In the genomic region with DNA sequence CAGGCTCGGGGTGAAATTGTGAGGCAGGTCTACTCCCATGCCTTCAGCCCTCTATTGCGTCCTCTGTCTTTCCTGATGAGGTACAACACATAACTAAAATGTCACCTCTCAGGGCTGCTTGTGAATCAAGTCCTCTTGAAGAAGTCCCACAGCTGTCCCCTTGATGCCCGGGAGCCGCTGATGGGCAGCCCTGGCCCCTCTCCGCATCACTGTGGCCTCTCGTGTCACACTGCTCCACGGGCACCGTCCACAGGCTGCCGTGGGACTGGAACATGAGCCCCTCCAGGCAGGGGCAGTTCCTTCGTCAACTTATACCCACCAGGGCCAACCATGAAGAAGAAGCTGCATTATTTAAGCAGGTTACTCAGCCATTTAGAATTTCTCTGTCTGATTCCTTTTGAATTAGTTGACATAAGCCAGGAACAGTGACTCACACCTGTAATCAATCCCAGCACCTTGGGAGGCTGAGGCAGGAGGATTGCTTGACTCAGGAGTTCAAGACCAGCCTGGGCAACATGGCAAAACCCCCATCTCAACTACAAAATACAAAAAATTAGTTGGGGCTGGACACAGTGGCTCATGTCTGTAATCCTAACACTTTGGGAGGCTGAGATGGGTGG, we compare ENCODE assay signal across 19 cellular contexts. TPM values are rescaled to one million over a fixed set of nuclear protein-coding genes. Genes with fewer than 3 reads are reported as not detected.
A peak's percentile ranks its signal among the peaks of the same experiment; 100 is the strongest.
DNase-seq lines count a peak whose midpoint lies in the region; ATAC-seq and TF ChIP-seq lines count a peak whose summit lies in the region.
"Had no signal": no experiment of that assay in that cellular context is flagged by ENCODE, and none has a peak within 500 bp of the region (broad histone marks: within the 10 kb centered on the region; RNA-seq: fewer than 3 reads in every experiment).

No MANE protein-coding gene starts in this region.

- no peak overlapping the region for H3K27ac ChIP-seq in esophagus muscularis mucosa (replicated peaks in 1 of 4)

- no peak overlapping the region for H3K4me3 Mint-ChIP-seq in HFFc6

- no peak overlapping the region for H3K4me3 ChIP-seq in epithelial cell of esophagus (ENCODE audit: low read length)
- H3K4me3 ChIP-seq in esophagus muscularis mucosa = no peak overlapping the region

- H3K4me1 ChIP-seq in esophagus muscularis mucosa = peaks cover 0 to 11% (median 6%) of the 10 kb centered on the region in 4 donors

- no peak overlapping the region for H3K27ac Mint-ChIP-seq in HFFc6
- H3K27ac Mint-ChIP-seq: CD14-positive monocyte had no signal

- WGBS in esophagus muscularis mucosa = 90% methylated on average over 10 of the region's 10 CpGs

- no peaks in the 10 kb centered on the region for H3K36me3 Mint-ChIP-seq in HFFc6 (ENCODE audit: low read depth)
- H3K36me3 Mint-ChIP-seq: CD14-positive monocyte had no signal

- intact Hi-C loops in posterior vena cava (cut with DNase I) = no loop called here
- intact Hi-C loops in esophagus muscularis mucosa (cut with DNase I) = no loop called here

- no peak for TF ChIP-seq EP300 in esophagus muscularis mucosa (IDR thresholded peaks at IDR 0.05)

- H3K4me1 Mint-ChIP-seq in HFFc6 (ENCODE audit: low read depth) = peaks cover 13% of the 10 kb centered on the region
- H3K4me1 Mint-ChIP-seq: CD14-positive monocyte had no signal

- TF ChIP-seq CTCF in HFFc6 (IDR thresholded peaks at IDR 0.05) (no peak), epithelial cell of esophagus (IDR thresholded peaks at IDR 0.05; ENCODE audit: insufficient read depth, low read depth, low read length, missing control alignments) (no peak), esophagus muscularis mucosa (IDR thresholded peaks at IDR 0.05) (no peak)

- ATAC-seq in GM21447 (IDR thresholded peaks at IDR 0.05; ENCODE audit: unreplicated experiment) = no peak
- no peak for ATAC-seq in HG03159 (IDR thresholded peaks at IDR 0.05; ENCODE audit: unreplicated experiment)

- peaks cover 0 to 62% (median 3%) of the 10 kb centered on the region in 4 donors for H3K27me3 ChIP-seq in esophagus muscularis mucosa

- DNase-seq in EL = peak; percentile 15
- DNase-seq in HFFc6 = peak; percentile 4
- peak; percentile 35 for DNase-seq in epithelial cell of esophagus (ENCODE audit: low read depth)
- DNase-seq in posterior vena cava (ENCODE audit: low spot score) = peak; percentile 36
- no peak for DNase-seq in NCI-H526 (lab: John Stamatoyannopoulos, UW)
- DNase-seq in esophagus muscularis mucosa (ENCODE audit: extremely low spot score) = no peak
- DNase-seq: AML-193, COR-L47, DMS153, Karpas-422, MM.1S, NCI-H1092 treated with DMSO at 0.1 percent for 48 hours, NCI-H1694 treated with DMSO at 0.1 percent for 48 hours, NCI-H2107, NCI-H226, NCI-H69 had no signal

- peaks cover 0 to 35% (median 22%) of the 10 kb centered on the region in 4 donors for H3K9me3 ChIP-seq in esophagus muscularis mucosa

- peaks cover 4% of the 10 kb centered on the region; the same call in 1 of the 2 replicates for H3K9me3 Mint-ChIP-seq in HFFc6

- H3K27me3 Mint-ChIP-seq in HFFc6 (ENCODE audit: insufficient read depth) = peaks cover 36% of the 10 kb centered on the region

- no peaks in the 10 kb centered on the region for H3K36me3 ChIP-seq in esophagus muscularis mucosa

- TF ChIP-seq POLR2A in esophagus muscularis mucosa (IDR thresholded peaks at IDR 0.05; ENCODE audit: low read depth) = no peak

RNA-seq across cellular contexts. Expression of a gene that starts 58.5 kb away (rescaled TPM):
- total RNA-seq in HFFc6 (2021; fragmentation: NEBNext Ultra II Directional; extraction: Animal tissue kit (Norgen Biotek cat#: 25700)) = 10 to 100 TPM; 64.2 to 80.1 (median 73.1) TPM
- total RNA-seq in posterior vena cava (10 to 100 TPM; 58.7 to 62.4 TPM), esophagus muscularis mucosa (10 to 100 TPM; 66.1 to 93.3 (median 85.5) TPM)

Comparison
In these comparisons a context has a peak if more than half of its experiments do, and no peak if none do; other contexts are left out.
1. DNase-seq: peak in EL (single experiment), HFFc6 (single experiment), epithelial cell of esophagus (single experiment) and posterior vena cava (single experiment); none in NCI-H526 (0 of 2) and esophagus muscularis mucosa (single experiment).